31 cellular contexts compared by ENCODE assay signal in genomic region chr20:59481082-59482018, GRCh38.
"Had no signal": no experiment of that assay in that cellular context is flagged by ENCODE, and none has a peak within 500 bp of the region (broad histone marks: within the 10 kb centered on the region; RNA-seq: fewer than 3 reads in every experiment).

No MANE protein-coding gene starts in this region.

- H3K36me3 ChIP-seq: adrenal gland, esophagus muscularis mucosa, heart right ventricle, lower lobe of right lung, thoracic aorta had no signal

- H3K9me3 ChIP-seq: adrenal gland, body of pancreas, esophagus muscularis mucosa, heart right ventricle, lower lobe of right lung, thoracic aorta had no signal

- H3K4me3 Mint-ChIP-seq: activated CD4-positive, alpha-beta T cell treated with anti-CD3 and anti-CD28 coated beads, Interleukin-2, amount 10 ng/mL, durations not matched to agents 7 days and 5 days; activated CD8-positive, alpha-beta memory T cell treated with anti-CD3 and anti-CD28 coated beads, Interleukin-2, amount 10 ng/mL, durations not matched to agents 7 days and 5 days; activated CD8-positive, alpha-beta T cell treated with anti-CD3 and anti-CD28 coated beads, Interleukin-2, amount 10 ng/mL, durations not matched to agents 7 days and 5 days; activated naive CD4-positive, alpha-beta T cell treated with anti-CD3 and anti-CD28 coated beads for 36 hours; activated naive CD8-positive, alpha-beta T cell treated with anti-CD3 and anti-CD28 coated beads for 36 hours; naive thymus-derived CD8-positive, alpha-beta T cell; neural crest cell; stimulated activated effector memory CD8-positive, alpha-beta T cell treated with anti-CD3 and anti-CD28 coated beads, Interleukin-12 subunit alpha, Interleukin-12 subunit beta, amount 100 ng/mL, for 72 hours; stimulated activated naive CD8-positive, alpha-beta T cell treated with anti-CD3 and anti-CD28 coated beads, Interleukin-15, Interleukin-2, amounts not matched to agents 100 ng/mL and 50 ng/mL, for 24 hours had no signal

- H3K27me3 ChIP-seq: body of pancreas had no signal

- H3K36me3 Mint-ChIP-seq: activated CD8-positive, alpha-beta memory T cell treated with anti-CD3 and anti-CD28 coated beads, Interleukin-2, amount 10 ng/mL, durations not matched to agents 7 days and 5 days; activated naive CD8-positive, alpha-beta T cell treated with anti-CD3 and anti-CD28 coated beads for 36 hours; naive thymus-derived CD8-positive, alpha-beta T cell; stimulated activated effector memory CD8-positive, alpha-beta T cell treated with anti-CD3 and anti-CD28 coated beads, Interleukin-12 subunit alpha, Interleukin-12 subunit beta, amount 100 ng/mL, for 72 hours had no signal

- H3K9me3 Mint-ChIP-seq: activated CD4-positive, alpha-beta T cell treated with anti-CD3 and anti-CD28 coated beads, Interleukin-2, amount 10 ng/mL, durations not matched to agents 7 days and 5 days; activated naive CD4-positive, alpha-beta T cell treated with anti-CD3 and anti-CD28 coated beads for 36 hours; activated naive CD8-positive, alpha-beta T cell treated with anti-CD3 and anti-CD28 coated beads for 36 hours; activated T-helper 2 cell treated with anti-CD3 and anti-CD28 coated beads, Interferon-gamma antibody, Interleukin-2, Interleukin-4, amounts not matched to agents 10 μg/mL and 5 μg/mL and 100 μg/mL, durations not matched to agents 14 hours and 24 hours and 36 hours; naive thymus-derived CD8-positive, alpha-beta T cell; neural crest cell; stimulated activated effector memory CD8-positive, alpha-beta T cell treated with anti-CD3 and anti-CD28 coated beads, Interleukin-12 subunit alpha, Interleukin-12 subunit beta, amount 100 ng/mL, for 72 hours; stimulated activated naive CD8-positive, alpha-beta T cell treated with anti-CD3 and anti-CD28 coated beads, Interleukin-15, Interleukin-2, amounts not matched to agents 100 ng/mL and 50 ng/mL, for 24 hours had no signal

- H3K27ac ChIP-seq: adrenal gland, body of pancreas, esophagus muscularis mucosa, heart right ventricle, lower lobe of right lung, skin epidermis, thoracic aorta had no signal

- H3K4me3 ChIP-seq: adrenal gland, body of pancreas, esophagus muscularis mucosa, heart right ventricle, lower lobe of right lung, skin epidermis, thoracic aorta had no signal

- DNase-seq: activated CD4-positive, alpha-beta T cell treated with anti-CD3 and anti-CD28 coated beads, Interleukin-2, amount 10 ng/mL, durations not matched to agents 7 days and 5 days; activated CD4-positive, CD25-positive, alpha-beta regulatory T cell treated with anti-CD3 and anti-CD28 coated beads, Interleukin-2, amount 50 U/mL, for 72 hours; activated CD8-positive, alpha-beta memory T cell treated with anti-CD3 and anti-CD28 coated beads, Interleukin-2, amount 10 ng/mL, durations not matched to agents 7 days and 5 days; activated CD8-positive, alpha-beta T cell treated with anti-CD3 and anti-CD28 coated beads, Interleukin-2, amount 10 ng/mL, durations not matched to agents 7 days and 5 days; activated naive CD4-positive, alpha-beta T cell treated with anti-CD3 and anti-CD28 coated beads for 36 hours; activated naive CD8-positive, alpha-beta T cell treated with anti-CD3 and anti-CD28 coated beads for 36 hours; activated T-cell treated with anti-CD3 and anti-CD28 coated beads, Interleukin-2, amount 50 U/mL, for 48 hours; adrenal gland; aorta; body of pancreas; dermis blood vessel endothelial cell; effector CD4-positive, alpha-beta T cell; foreskin melanocyte; heart right ventricle; kidney glomerular epithelial cell; lower lobe of right lung; mesenchymal stem cell; naive thymus-derived CD8-positive, alpha-beta T cell; stimulated activated CD4-positive, alpha-beta T cell treated with anti-CD3 and anti-CD28 coated beads, Interleukin-4, amount 100 ng/mL, for 24 hours; T-helper 2 cell; trophoblast cell had no signal

- H3K4me1 Mint-ChIP-seq: activated CD4-positive, alpha-beta T cell treated with anti-CD3 and anti-CD28 coated beads, Interleukin-2, amount 10 ng/mL, durations not matched to agents 7 days and 5 days; activated CD8-positive, alpha-beta memory T cell treated with anti-CD3 and anti-CD28 coated beads, Interleukin-2, amount 10 ng/mL, durations not matched to agents 7 days and 5 days; activated naive CD8-positive, alpha-beta T cell treated with anti-CD3 and anti-CD28 coated beads for 36 hours; stimulated activated effector memory CD8-positive, alpha-beta T cell treated with anti-CD3 and anti-CD28 coated beads, Interleukin-12 subunit alpha, Interleukin-12 subunit beta, amount 100 ng/mL, for 72 hours had no signal

- H3K4me1 ChIP-seq: adrenal gland, body of pancreas, esophagus muscularis mucosa, heart right ventricle, lower lobe of right lung had no signal

- H3K27ac Mint-ChIP-seq: activated CD4-positive, alpha-beta T cell treated with anti-CD3 and anti-CD28 coated beads, Interleukin-2, amount 10 ng/mL, durations not matched to agents 7 days and 5 days; activated CD8-positive, alpha-beta memory T cell treated with anti-CD3 and anti-CD28 coated beads, Interleukin-2, amount 10 ng/mL, durations not matched to agents 7 days and 5 days; activated CD8-positive, alpha-beta T cell treated with anti-CD3 and anti-CD28 coated beads, Interleukin-2, amount 10 ng/mL, durations not matched to agents 7 days and 5 days; activated naive CD4-positive, alpha-beta T cell treated with anti-CD3 and anti-CD28 coated beads for 36 hours; activated naive CD8-positive, alpha-beta T cell treated with anti-CD3 and anti-CD28 coated beads for 36 hours; activated T-helper 2 cell treated with anti-CD3 and anti-CD28 coated beads, Interferon-gamma antibody, Interleukin-2, Interleukin-4, amounts not matched to agents 10 μg/mL and 5 μg/mL and 100 μg/mL, durations not matched to agents 14 hours and 24 hours and 36 hours; naive thymus-derived CD8-positive, alpha-beta T cell; progenitor cell of endocrine pancreas; stimulated activated effector memory CD8-positive, alpha-beta T cell treated with anti-CD3 and anti-CD28 coated beads, Interleukin-12 subunit alpha, Interleukin-12 subunit beta, amount 100 ng/mL, for 72 hours; stimulated activated naive CD8-positive, alpha-beta T cell treated with anti-CD3 and anti-CD28 coated beads, Interleukin-15, Interleukin-2, amounts not matched to agents 100 ng/mL and 50 ng/mL, for 24 hours had no signal

- ATAC-seq: activated CD8-positive, alpha-beta memory T cell treated with anti-CD3 and anti-CD28 coated beads, Interleukin-2, amount 10 ng/mL, durations not matched to agents 7 days and 5 days; activated CD8-positive, alpha-beta T cell treated with anti-CD3 and anti-CD28 coated beads, Interleukin-2, amount 10 ng/mL, durations not matched to agents 7 days and 5 days; body of pancreas; heart right ventricle; left lobe of liver; lower lobe of right lung; naive thymus-derived CD8-positive, alpha-beta T cell; sciatic nerve; stimulated activated effector memory CD8-positive, alpha-beta T cell treated with anti-CD3 and anti-CD28 coated beads, Interleukin-12 subunit alpha, Interleukin-12 subunit beta, amount 100 ng/mL, for 72 hours had no signal
